Comparison of ENCODE assay signal across 14 cellular contexts in the genomic region with DNA sequence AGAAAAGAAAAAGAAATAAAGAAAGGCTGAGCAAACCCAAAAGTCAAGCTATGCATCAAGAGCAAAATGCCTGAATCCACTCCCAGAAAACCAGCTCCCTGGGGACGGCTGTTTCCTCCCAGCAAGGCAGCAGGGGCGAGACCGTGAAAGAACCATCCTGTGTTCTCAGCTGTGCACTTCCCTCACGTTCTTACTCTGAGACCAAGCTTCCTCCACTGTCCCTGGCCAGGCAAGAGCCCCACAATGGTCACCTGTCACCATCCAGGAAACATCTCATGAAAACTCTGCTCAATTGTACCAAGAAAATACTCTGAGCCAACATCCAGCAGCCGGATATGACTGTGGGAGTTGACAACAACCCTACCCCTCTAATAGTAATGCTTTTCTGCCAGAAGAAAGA. TPM values are rescaled to one million over a fixed set of nuclear protein-coding genes. Genes with fewer than 3 reads are reported as not detected.
DNase-seq lines count a peak whose midpoint lies in the region; ATAC-seq and TF ChIP-seq lines count a peak whose summit lies in the region.
"Had no signal": no experiment of that assay in that cellular context is flagged by ENCODE, and none has a peak within 500 bp of the region (broad histone marks: within the 10 kb centered on the region; RNA-seq: fewer than 3 reads in every experiment).

No MANE protein-coding gene starts in this region.

- peaks cover 12 to 14% of the 10 kb centered on the region in 2 donors for H3K4me1 ChIP-seq in gastrocnemius medialis
- peaks cover 9% of the 10 kb centered on the region for H3K4me1 ChIP-seq in prostate gland (replicated peaks)
- H3K4me1 ChIP-seq: parathyroid adenoma, SJSA1 had no signal

- peak; percentile 21 for DNase-seq in endothelial cell (ENCODE audit: low spot score)
- no peak for DNase-seq in gastrocnemius medialis
- no peak for DNase-seq in activated CD4-positive, alpha-beta T cell treated with anti-CD3 and anti-CD28 coated beads, Interleukin-2, amount 50 U/mL, for 4 hours
- no peak for DNase-seq in prostate gland (ENCODE audit: low spot score)
- DNase-seq in activated naive CD8-positive, alpha-beta T cell treated with anti-CD3 and anti-CD28 coated beads for 36 hours = no peak
- no peak for DNase-seq in dedifferentiated amniotic fluid mesenchymal stem cell (ENCODE audit: extremely low spot score)
- DNase-seq: activated T-cell treated with anti-CD3 and anti-CD28 coated beads, Interleukin-2, amount 50 U/mL, for 4 hours; dorsolateral prefrontal cortex; immature natural killer cell; NCI-H1930 had no signal

- H3K9me3 ChIP-seq in gastrocnemius medialis (no peaks in the 10 kb centered on the region), prostate gland (no peaks in the 10 kb centered on the region)
- H3K9me3 ChIP-seq: SJSA1 had no signal

- in situ Hi-C loops in gastrocnemius medialis (cut with MboI; ENCODE audit: low sequenced_read_pairs in 4 of 4) = no loop called here

- WGBS in prostate gland = 56% methylated on average over 5 of the region's 5 CpGs

- H3K9me3 Mint-ChIP-seq in endothelial cell (ENCODE audit: unreplicated experiment) = no peaks in the 10 kb centered on the region
- H3K9me3 Mint-ChIP-seq in activated naive CD8-positive, alpha-beta T cell treated with anti-CD3 and anti-CD28 coated beads for 36 hours = no peaks in the 10 kb centered on the region
- H3K9me3 Mint-ChIP-seq: activated T-cell treated with anti-CD3 and anti-CD28 coated beads, Interleukin-2, amount 50 U/mL, for 4 hours; immature natural killer cell had no signal

- TF ChIP-seq CTCF in endothelial cell (IDR thresholded peaks at IDR 0.05; ENCODE audit: unreplicated experiment) (no peak), gastrocnemius medialis (IDR thresholded peaks at IDR 0.05 in 4 of 5, conservative IDR thresholded peaks at IDR 0.05 in 1 of 5) (no peak), prostate gland (IDR thresholded peaks at IDR 0.05) (no peak)

- H3K4me3 ChIP-seq in gastrocnemius medialis (no peak overlapping the region), prostate gland (no peak overlapping the region)
- H3K4me3 ChIP-seq: dorsolateral prefrontal cortex, SJSA1 had no signal

- H3K36me3 ChIP-seq in gastrocnemius medialis (no peaks in the 10 kb centered on the region), prostate gland (no peaks in the 10 kb centered on the region)
- H3K36me3 ChIP-seq: SJSA1 had no signal

- intact Hi-C loops in gastrocnemius medialis (cut with DNase I; ENCODE audit: low total_unique reads) = no loop called here
- intact Hi-C loops in prostate gland (cut with DNase I) = no loop called here

- H3K27me3 ChIP-seq in gastrocnemius medialis (no peaks in the 10 kb centered on the region), prostate gland (replicated peaks; ENCODE audit: insufficient read depth) (no peaks in the 10 kb centered on the region)
- H3K27me3 ChIP-seq: dorsolateral prefrontal cortex, SJSA1 had no signal

- peak overlapping the region; percentile 7 for H3K4me3 Mint-ChIP-seq in endothelial cell (ENCODE audit: unreplicated experiment)
- no peak overlapping the region for H3K4me3 Mint-ChIP-seq in activated naive CD8-positive, alpha-beta T cell treated with anti-CD3 and anti-CD28 coated beads for 36 hours
- H3K4me3 Mint-ChIP-seq: activated T-cell treated with anti-CD3 and anti-CD28 coated beads, Interleukin-2, amount 50 U/mL, for 4 hours; immature natural killer cell had no signal

- peaks cover 20% of the 10 kb centered on the region for H3K4me1 Mint-ChIP-seq in endothelial cell (ENCODE audit: unreplicated experiment)
- peaks cover 11% of the 10 kb centered on the region for H3K4me1 Mint-ChIP-seq in activated naive CD8-positive, alpha-beta T cell treated with anti-CD3 and anti-CD28 coated beads for 36 hours
- H3K4me1 Mint-ChIP-seq: immature natural killer cell had no signal

- H3K27me3 Mint-ChIP-seq in endothelial cell (ENCODE audit: unreplicated experiment) = peaks cover 2% of the 10 kb centered on the region
- no peaks in the 10 kb centered on the region for H3K27me3 Mint-ChIP-seq in activated naive CD8-positive, alpha-beta T cell treated with anti-CD3 and anti-CD28 coated beads for 36 hours

- TF ChIP-seq POLR2A in gastrocnemius medialis (IDR thresholded peaks at IDR 0.05) (no peak), prostate gland (IDR thresholded peaks at IDR 0.05) (no peak)

- no peaks in the 10 kb centered on the region for H3K36me3 Mint-ChIP-seq in endothelial cell (ENCODE audit: low read depth, unreplicated experiment)
- H3K36me3 Mint-ChIP-seq in activated naive CD8-positive, alpha-beta T cell treated with anti-CD3 and anti-CD28 coated beads for 36 hours = peaks cover 1% of the 10 kb centered on the region
- H3K36me3 Mint-ChIP-seq: immature natural killer cell had no signal

- H3K27ac Mint-ChIP-seq in endothelial cell (ENCODE audit: unreplicated experiment) = peak overlapping the region; percentile 68
- H3K27ac Mint-ChIP-seq in activated naive CD8-positive, alpha-beta T cell treated with anti-CD3 and anti-CD28 coated beads for 36 hours = no peak overlapping the region
- H3K27ac Mint-ChIP-seq: immature natural killer cell had no signal

- peak; percentile 62 for ATAC-seq in GM18868 (IDR thresholded peaks at IDR 0.05; ENCODE audit: unreplicated experiment)
- peak; percentile 75 for ATAC-seq in HG03108 (IDR thresholded peaks at IDR 0.05; ENCODE audit: unreplicated experiment)
- peak; percentile 45 to 65 for ATAC-seq in gastrocnemius medialis
- ATAC-seq: activated T-cell treated with anti-CD3 and anti-CD28 coated beads, Interleukin-2, amount 50 U/mL, for 4 hours had no signal

- H3K27ac ChIP-seq in gastrocnemius medialis (peak overlapping the region in 3 of 4 donors; percentile 18 to 59 (median 31)), prostate gland (no peak overlapping the region)
- H3K27ac ChIP-seq: parathyroid adenoma, SJSA1 had no signal

RNA-seq across cellular contexts. Expression of a gene that starts 22.9 kb away (rescaled TPM):
- total RNA-seq in endothelial cell (ENCODE audit: unreplicated experiment) = 1.5 TPM
- total RNA-seq in gastrocnemius medialis = 1 to 10 TPM in 2 of 4 donors, under 1 TPM in 2; 0.31 to 9.1 (median 2.0) TPM
- 10 to 100 TPM; 24.0 to 42.1 TPM for total RNA-seq in prostate gland
- total RNA-seq in activated naive CD8-positive, alpha-beta T cell treated with anti-CD3 and anti-CD28 coated beads for 36 hours = 10 to 100 TPM; 10.7 to 10.9 TPM

Comparison
In these comparisons a context has a peak if more than half of its experiments do, and no peak if none do; other contexts are left out.
1. H3K27ac ChIP-seq: peak in gastrocnemius medialis (3 of 4); none in prostate gland (0 of 2).
2. Peak in every context shown above with its lines, with median percentiles within 50 percentile points of each other: ATAC-seq.